12 cellular contexts compared by ENCODE assay signal in genomic region chr4:39047691-39048090, GRCh38. TPM values are rescaled to one million over a fixed set of nuclear protein-coding genes. Genes with fewer than 3 reads are reported as not detected.
DNase-seq lines count a peak whose midpoint lies in the region; ATAC-seq and TF ChIP-seq lines count a peak whose summit lies in the region.
"Had no signal": no experiment of that assay in that cellular context is flagged by ENCODE, and none has a peak within 500 bp of the region (broad histone marks: within the 10 kb centered on the region; RNA-seq: fewer than 3 reads in every experiment).

No MANE protein-coding gene starts in this region.

- H3K79me1 ChIP-seq in IMR-90 (ENCODE audit: low read depth in 1 of 2, low read length in 2 of 2): peaks cover 5 to 52% of the 10 kb centered on the region in 2 experiments; a peak in 3 of 4 replicates

- H3K36me3 ChIP-seq in IMR-90 (ENCODE audit: control insufficient read depth, insufficient read depth, low read length) (peaks cover 3% of the 10 kb centered on the region), adipocyte (ENCODE audit: control insufficient read depth, insufficient read depth, low read length, severe bottlenecking) (no peaks in the 10 kb centered on the region), gastroesophageal sphincter (no peaks in the 10 kb centered on the region), MG63 (no peaks in the 10 kb centered on the region; the same call in 1 of the 2 replicates)
- H3K36me3 ChIP-seq: gastrocnemius medialis had no signal

- CTCF ChIA-PET in IMR-90 (lab: Yijun Ruan, JAX): interaction anchor here (1.3 to 2.4 kb wide), 2 partner anchors 10 to 87 kb away, joined by 3 to 5 read pairs; no protein-coding TSS in a partner anchor

- H3K23ac ChIP-seq in IMR-90 (ENCODE audit: low read depth, low read length): peak overlapping the region; percentile 65; the same call in 1 of the 2 replicates

- peak overlapping the region; percentile 96 for H3K4me3 Mint-ChIP-seq in T-helper 1 cell treated with Interleukin-12 subunit alpha and Interleukin-12 subunit beta and Interleukin-4 antibody, amounts not matched to agents 30 μg/mL and 1 μg/mL, for 36 hours
- H3K4me3 Mint-ChIP-seq in naive B cell: peak overlapping the region in 7 of 8 donors; percentile 6 to 83 (median 40)

- H2BK120ac ChIP-seq in IMR-90 (ENCODE audit: low read depth, low read length): no peak overlapping the region

- H3K4me1 Mint-ChIP-seq in T-helper 1 cell treated with Interleukin-12 subunit alpha and Interleukin-12 subunit beta and Interleukin-4 antibody, amounts not matched to agents 30 μg/mL and 1 μg/mL, for 36 hours (ENCODE audit: low read depth): peaks cover 58% of the 10 kb centered on the region
- peaks cover 38 to 77% (median 69%) of the 10 kb centered on the region in 3 donors for H3K4me1 Mint-ChIP-seq in naive B cell

- peak overlapping the region; percentile 52 for H3K56ac ChIP-seq in IMR-90 (ENCODE audit: extremely low read depth, insufficient read depth, low read length)

- intact Hi-C loops in IMR-90 (cut with micrococcal nuclease): no loop called here

- no peak overlapping the region; the same call in 1 of the 2 replicates for H3K4ac ChIP-seq in IMR-90 (ENCODE audit: low read depth, low read length)

- TF ChIP-seq CTCF in IMR-90 (conservative IDR thresholded peaks at IDR 0.05; ENCODE audit: low read depth, low read length) (no peak), gastroesophageal sphincter (IDR thresholded peaks at IDR 0.05) (no peak), foreskin keratinocyte (conservative IDR thresholded peaks at IDR 0.05) (no peak)

- H3K36me3 Mint-ChIP-seq in T-helper 1 cell treated with Interleukin-12 subunit alpha and Interleukin-12 subunit beta and Interleukin-4 antibody, amounts not matched to agents 30 μg/mL and 1 μg/mL, for 36 hours (ENCODE audit: low read depth): peaks cover 25% of the 10 kb centered on the region
- peaks cover 0 to 13% of the 10 kb centered on the region in 2 donors for H3K36me3 Mint-ChIP-seq in naive B cell

- no peak overlapping the region for H2BK15ac ChIP-seq in IMR-90 (ENCODE audit: low read depth, low read length)

- no peak for TF ChIP-seq RAD21 in IMR-90 (IDR thresholded peaks at IDR 0.05; ENCODE audit: low read length)

- dilution Hi-C loops in IMR-90 (cut with HindIII; ENCODE audit: low sequenced_read_pairs, unreplicated experiment): no loop called here

- peak overlapping the region; percentile 68 for H3K4me2 ChIP-seq in IMR-90 (ENCODE audit: low read depth, low read length)

- no peak for ATAC-seq in IMR-90 (ENCODE audit: low read depth)
- ATAC-seq in naive B cell (ENCODE audit: low read depth in 2 of 2): no peak
- ATAC-seq in gastroesophageal sphincter: no peak
- no peak for ATAC-seq in foreskin keratinocyte
- ATAC-seq: gastrocnemius medialis had no signal

- in situ Hi-C loops in IMR-90 (cut with MboI; ENCODE audit: low sequenced_read_pairs): no loop called here

- no peak for TF ChIP-seq EP300 in gastroesophageal sphincter (IDR thresholded peaks at IDR 0.05)

- peak overlapping the region; percentile 15; the same call in 1 of the 2 replicates for H3K27ac ChIP-seq in IMR-90 (ENCODE audit: insufficient read depth, low read length)
- H3K27ac ChIP-seq in gastroesophageal sphincter: no peak overlapping the region
- H3K27ac ChIP-seq in foreskin keratinocyte: no peak overlapping the region
- H3K27ac ChIP-seq: 22Rv1 had no signal

- H2AFZ ChIP-seq in IMR-90 (replicated peaks; ENCODE audit: low read length, poor library complexity): no peak overlapping the region

- no peaks in the 10 kb centered on the region for H3K27me3 Mint-ChIP-seq in T-helper 1 cell treated with Interleukin-12 subunit alpha and Interleukin-12 subunit beta and Interleukin-4 antibody, amounts not matched to agents 30 μg/mL and 1 μg/mL, for 36 hours (ENCODE audit: low read depth)
- H3K27me3 Mint-ChIP-seq in naive B cell: no peaks in the 10 kb centered on the region

- peaks cover 47% of the 10 kb centered on the region for H4K20me1 ChIP-seq in IMR-90 (ENCODE audit: insufficient read depth, low read length)

- DNase-seq in T-helper 1 cell: no peak
- DNase-seq in IMR-90: peak; percentile 49
- DNase-seq in adipocyte (ENCODE audit: low read depth): peak; percentile 53
- DNase-seq in naive B cell: no peak
- no peak for DNase-seq in foreskin keratinocyte
- DNase-seq in MG63: no peak
- DNase-seq: amniotic stem cell, gastrocnemius medialis, NCI-H2227 treated with DMSO at 0.1 percent for 48 hours had no signal

- H3K27ac Mint-ChIP-seq in T-helper 1 cell treated with Interleukin-12 subunit alpha and Interleukin-12 subunit beta and Interleukin-4 antibody, amounts not matched to agents 30 μg/mL and 1 μg/mL, for 36 hours: peak overlapping the region; percentile 64
- H3K27ac Mint-ChIP-seq in naive B cell: peak overlapping the region in 3 of 6 donors; percentile 6 to 77 (median 10)

- WGBS in IMR-90 (ENCODE audit: extremely low coverage in 2 of 2, insufficient read length in 1 of 2), 2 experiments: no CpG with 5 or more reads among the region's 2 CpGs
- WGBS in gastroesophageal sphincter (ENCODE audit: low coverage in 1 of 2), 2 donors: 67 to 73% methylated on average over 2 of the region's 2 CpGs

- H3K9ac ChIP-seq in IMR-90 (ENCODE audit: low read depth, low read length) (peak overlapping the region; percentile 46; the same call in 1 of the 2 replicates), adipocyte (ENCODE audit: low read length) (no peak overlapping the region)

- H3K9me3 Mint-ChIP-seq in T-helper 1 cell treated with Interleukin-12 subunit alpha and Interleukin-12 subunit beta and Interleukin-4 antibody, amounts not matched to agents 30 μg/mL and 1 μg/mL, for 36 hours: no peaks in the 10 kb centered on the region
- H3K9me3 Mint-ChIP-seq in naive B cell: no peaks in the 10 kb centered on the region

- peaks cover 17% of the 10 kb centered on the region for H3K4me1 ChIP-seq in IMR-90 (ENCODE audit: control insufficient read depth, insufficient read depth, low read length)
- peaks cover 6% of the 10 kb centered on the region for H3K4me1 ChIP-seq in adipocyte (ENCODE audit: control insufficient read depth, insufficient read depth, low read length)
- peaks cover 3 to 70% (median 6%) of the 10 kb centered on the region in 3 donors for H3K4me1 ChIP-seq in gastroesophageal sphincter
- H3K4me1 ChIP-seq in foreskin keratinocyte: peaks cover 18% of the 10 kb centered on the region

- H3K4me3 ChIP-seq in IMR-90 (ENCODE audit: insufficient read depth, low read depth, low read length): no peak overlapping the region
- H3K4me3 ChIP-seq in adipocyte (ENCODE audit: low read length): no peak overlapping the region
- H3K4me3 ChIP-seq in gastroesophageal sphincter: no peak overlapping the region
- H3K4me3 ChIP-seq in MG63: no peak overlapping the region
- H3K4me3 ChIP-seq: gastrocnemius medialis had no signal

- no peak overlapping the region for H2AK5ac ChIP-seq in IMR-90 (ENCODE audit: low read depth, low read length)

- no peak overlapping the region for H4K5ac ChIP-seq in IMR-90 (ENCODE audit: low read depth, low read length)

- H2BK5ac ChIP-seq in IMR-90 (ENCODE audit: low read depth, low read length, poor library complexity, severe bottlenecking): peak overlapping the region; percentile 61

- no peak overlapping the region for H4K91ac ChIP-seq in IMR-90 (ENCODE audit: insufficient read depth, low read depth, low read length)

- H3K18ac ChIP-seq in IMR-90 (ENCODE audit: low read depth, low read length): peak overlapping the region; percentile 4; the same call in 1 of the 2 replicates

- 0 out of 4 replicates have a peak overlapping the region, but pooled peaks of 1 of the 2 experiments have one; percentile 26 for H4K8ac ChIP-seq in IMR-90 (ENCODE audit: low read depth in 2 of 2, low read length in 2 of 2)

- peaks cover 3% of the 10 kb centered on the region; the same call in 1 of the 2 replicates for H3K9me1 ChIP-seq in IMR-90 (ENCODE audit: insufficient read depth, low read length)

- H3K9me3 ChIP-seq in IMR-90 (ENCODE audit: control insufficient read depth, insufficient read depth, low read length) (no peaks in the 10 kb centered on the region), adipocyte (ENCODE audit: control insufficient read depth, low read length) (no peaks in the 10 kb centered on the region), gastroesophageal sphincter (no peaks in the 10 kb centered on the region), MG63 (no peaks in the 10 kb centered on the region)
- H3K9me3 ChIP-seq: gastrocnemius medialis had no signal

- TF ChIP-seq POLR2A in IMR-90 (IDR thresholded peaks at IDR 0.05; ENCODE audit: low read depth, low read length) (no peak), gastroesophageal sphincter (IDR thresholded peaks at IDR 0.05) (no peak)

- H2AK9ac ChIP-seq in IMR-90 (replicated peaks; ENCODE audit: low read depth, low read length, poor library complexity): no peak overlapping the region

- no peak overlapping the region for H2BK20ac ChIP-seq in IMR-90 (ENCODE audit: low read depth, low read length)

- peak overlapping the region; percentile 30 for H3K14ac ChIP-seq in IMR-90 (replicated peaks; ENCODE audit: low read depth, low read length)

- H3K27me3 ChIP-seq in IMR-90 (ENCODE audit: control insufficient read depth, insufficient read depth, low read length) (no peaks in the 10 kb centered on the region), adipocyte (replicated peaks; ENCODE audit: control insufficient read depth, insufficient read depth, low read length) (no peaks in the 10 kb centered on the region), gastroesophageal sphincter (no peaks in the 10 kb centered on the region), foreskin keratinocyte (no peaks in the 10 kb centered on the region), MG63 (no peaks in the 10 kb centered on the region)
- H3K27me3 ChIP-seq: gastrocnemius medialis had no signal

- no TSS peak for BruUV-seq in IMR-90 (replicated peaks; lab: Mats Ljungman, UMichigan)

- POLR2A ChIA-PET in IMR-90 (lab: Charles Lee; ENCODE audit: unreplicated experiment): no interaction called here

RNA-seq across cellular contexts. Expression of gene KLHL5, which starts 14.3 kb away (rescaled TPM):
- total RNA-seq in IMR-90 (2012; rRNA removed) (97.7 and 134 TPM in 2 replicates), gastroesophageal sphincter (100 to 1,000 TPM in 2 of 4 donors, 10 to 100 TPM in 2; 57.5 to 143 (median 106) TPM), foreskin keratinocyte (52.7 and 66.6 TPM in 2 replicates)
- polyA plus RNA-seq in IMR-90 (2012; rRNA removed) (45.4 and 58.8 TPM in 2 replicates), naive B cell (ENCODE audit: low read depth in 6 of 6) (10 to 100 TPM; 21.4 to 42.3 (median 25.2) TPM), foreskin keratinocyte (19.6 and 20.4 TPM in 2 replicates)
- polyA plus RNA-seq in IMR-90 (2012; cell fraction: cytosol; rRNA removed): 23.8 and 24.5 TPM in 2 replicates
- 6.4 and 41.5 TPM in 2 replicates for polyA plus RNA-seq in IMR-90 (2012; cell fraction: nucleus; rRNA removed; ENCODE audit: low replicate concordance)
- total RNA-seq in MG63 (2014; rRNA removed; shearing (Covaris generic); ENCODE audit: low replicate concordance): 50.8 and 78.7 TPM in 2 replicates

RNA-seq across cellular contexts. Expression of gene TMEM156, which starts 15.5 kb away (rescaled TPM):
- total RNA-seq in IMR-90 (2012; rRNA removed) (0.54 and 0.83 TPM in 2 replicates), gastroesophageal sphincter (not detected), foreskin keratinocyte (0.21 and 0.61 TPM in 2 replicates)
- polyA plus RNA-seq in IMR-90 (2012; rRNA removed) (0.53 and 0.82 TPM in 2 replicates), naive B cell (ENCODE audit: low read depth in 6 of 6) (100 to 1,000 TPM in 5 of 6 donors, 10 to 100 TPM in 1; 78.4 to 212 (median 144) TPM), foreskin keratinocyte (0.11 and 0.72 TPM in 2 replicates)
- 0.07 and 0.15 TPM in 2 replicates for polyA plus RNA-seq in IMR-90 (2012; cell fraction: cytosol; rRNA removed)
- polyA plus RNA-seq in IMR-90 (2012; cell fraction: nucleus; rRNA removed; ENCODE audit: low replicate concordance): 0.03 and 0.30 TPM in 2 replicates
- total RNA-seq in MG63 (2014; rRNA removed; shearing (Covaris generic); ENCODE audit: low replicate concordance): 12.1 and 12.2 TPM in 2 replicates
- total RNA-seq: gastrocnemius medialis had no signal

Comparison
In these comparisons a context has a peak if more than half of its experiments do, and no peak if none do; other contexts are left out.
1. DNase-seq: peak in IMR-90 (single experiment) and adipocyte (single experiment); none in T-helper 1 cell (0 of 5), naive B cell (single experiment), foreskin keratinocyte (0 of 2) and MG63 (single experiment).